ENCODE assay signal across 9 cellular contexts in genomic region chr2:112075490-112076260, GRCh38. TPM values are rescaled to one million over a fixed set of nuclear protein-coding genes. Genes with fewer than 3 reads are reported as not detected.
DNase-seq lines count a peak whose midpoint lies in the region; TF ChIP-seq lines count a peak whose summit lies in the region.
"Had no signal": no experiment of that assay in that cellular context is flagged by ENCODE, and none has a peak within 500 bp of the region (broad histone marks: within the 10 kb centered on the region; RNA-seq: fewer than 3 reads in every experiment).

No MANE protein-coding gene starts in this region.

- TF ChIP-seq EP300 in Ishikawa (IDR thresholded peaks at IDR 0.05; ENCODE audit: borderline replicate concordance): no peak

- TF ChIP-seq RAD21 in Ishikawa (IDR thresholded peaks at IDR 0.05; ENCODE audit: low read depth): no peak

- H4K8ac ChIP-seq in mesenchymal stem cell (ENCODE audit: low read length): no peak overlapping the region

- H2BK12ac ChIP-seq in mesenchymal stem cell (ENCODE audit: low read length in 2 of 2): no peak overlapping the region

- H3K4me3 ChIP-seq in GM06990 (replicated peaks; ENCODE audit: low read depth, low read length) (no peak overlapping the region), adipocyte (ENCODE audit: low read length) (no peak overlapping the region), mesenchymal stem cell (ENCODE audit: insufficient read depth in 1 of 2, low read depth in 1 of 2, low read length in 2 of 2) (no peak overlapping the region), coronary artery (no peak overlapping the region)

- H3K23ac ChIP-seq in mesenchymal stem cell (ENCODE audit: low read length in 2 of 2): no peak overlapping the region

- no peak overlapping the region for H3K18ac ChIP-seq in mesenchymal stem cell (ENCODE audit: low read depth in 1 of 2, low read length in 2 of 2)

- H3K14ac ChIP-seq in mesenchymal stem cell (ENCODE audit: low read length in 2 of 2): no peak overlapping the region

- H3K9ac ChIP-seq in adipocyte (ENCODE audit: low read length) (no peak overlapping the region), mesenchymal stem cell (ENCODE audit: low read length) (no peak overlapping the region)

- no peak overlapping the region for H2BK120ac ChIP-seq in mesenchymal stem cell (ENCODE audit: low read depth, low read length)

- no peak overlapping the region for H4K91ac ChIP-seq in mesenchymal stem cell (ENCODE audit: low read length)

- no peaks in the 10 kb centered on the region for H3K27me3 ChIP-seq in GM06990 (replicated peaks; ENCODE audit: control insufficient read depth, insufficient read depth, low read length)
- H3K27me3 ChIP-seq in adipocyte (replicated peaks; ENCODE audit: control insufficient read depth, insufficient read depth, low read length): no peaks in the 10 kb centered on the region
- no peaks in the 10 kb centered on the region for H3K27me3 ChIP-seq in mesenchymal stem cell (ENCODE audit: control insufficient read depth in 1 of 2, insufficient read depth in 1 of 2, low read length in 2 of 2)

- 68% methylated on average over 6 of the region's 8 CpGs for WGBS in mesenchymal stem cell

- H2AK5ac ChIP-seq in mesenchymal stem cell (ENCODE audit: low read length, severe bottlenecking): no peak overlapping the region

- DNase-seq in GM06990 (ENCODE audit: extremely low read depth, insufficient read length) (peak; percentile 26), adipocyte (ENCODE audit: low read depth) (peak; percentile 35), mesenchymal stem cell (no peak), NCI-H2171 treated with DMSO at 0.1 percent for 48 hours (lab: John Stamatoyannopoulos, UW) (no peak), coronary artery (ENCODE audit: low spot score) (no peak)
- DNase-seq in activated CD4-positive, CD25-positive, alpha-beta regulatory T cell treated with anti-CD3 and anti-CD28 coated beads, Interleukin-2, amount 50 U/mL, for 72 hours: no peak
- DNase-seq: KG1, NCI-H524 had no signal

- H3K79me1 ChIP-seq in mesenchymal stem cell (replicated peaks; ENCODE audit: low read length, poor library complexity, severe bottlenecking): peaks cover 2% of the 10 kb centered on the region

- no peak overlapping the region for H3K4me2 ChIP-seq in mesenchymal stem cell (ENCODE audit: low read length, poor library complexity, severe bottlenecking)

- H2AFZ ChIP-seq in mesenchymal stem cell (ENCODE audit: low read depth, low read length): no peak overlapping the region

- H3K4me1 ChIP-seq in adipocyte (ENCODE audit: control insufficient read depth, insufficient read depth, low read length): peaks cover 15% of the 10 kb centered on the region
- H3K4me1 ChIP-seq in mesenchymal stem cell (ENCODE audit: control insufficient read depth, insufficient read depth, low read depth, low read length): peaks cover 7% of the 10 kb centered on the region

- TF ChIP-seq CTCF in GM06990 (IDR thresholded peaks at IDR 0.05; ENCODE audit: insufficient read depth, low read length, poor library complexity, severe bottlenecking) (no peak), coronary artery (IDR thresholded peaks at IDR 0.05) (no peak)

- no peak overlapping the region for H3K4ac ChIP-seq in mesenchymal stem cell (ENCODE audit: low read depth in 1 of 2, low read length in 2 of 2)

- H2BK5ac ChIP-seq in mesenchymal stem cell (ENCODE audit: low read depth, low read length, poor library complexity, severe bottlenecking): no peak overlapping the region

- H3K36me3 ChIP-seq in GM06990 (ENCODE audit: control insufficient read depth, insufficient read depth, low read length): peaks cover 6% of the 10 kb centered on the region
- peaks cover 24% of the 10 kb centered on the region for H3K36me3 ChIP-seq in adipocyte (ENCODE audit: control insufficient read depth, insufficient read depth, low read length, severe bottlenecking)
- H3K36me3 ChIP-seq in mesenchymal stem cell (ENCODE audit: control insufficient read depth in 1 of 2, insufficient read depth in 2 of 2, low read depth in 1 of 2, low read length in 2 of 2): peaks cover 11 to 53% of the 10 kb centered on the region in 2 experiments

- H3K9me3 ChIP-seq in adipocyte (ENCODE audit: control insufficient read depth, low read length) (peaks cover 9% of the 10 kb centered on the region), mesenchymal stem cell (ENCODE audit: control insufficient read depth, low read length) (peaks cover 10% of the 10 kb centered on the region)

- peak overlapping the region; percentile 32 for H3K27ac ChIP-seq in mesenchymal stem cell (ENCODE audit: low read length, poor library complexity, severe bottlenecking)
- H3K27ac ChIP-seq in coronary artery: no peak overlapping the region

- no peak overlapping the region for H2BK15ac ChIP-seq in mesenchymal stem cell (ENCODE audit: low read depth, poor library complexity, severe bottlenecking)

TF ChIP-seq in Ishikawa, 13 proteins besides CTCF, POLR2A, EP300 and RAD21:
- no peak for TF ChIP-seq FOXM1 (IDR thresholded peaks at IDR 0.05; ENCODE audit: borderline replicate concordance, low read depth)
- no peak for TF ChIP-seq REST (IDR thresholded peaks at IDR 0.05; ENCODE audit: low read depth)
- TF ChIP-seq TEAD4 (IDR thresholded peaks at IDR 0.05): 0 out of 2 replicates have a peak, but pooled peaks have one; percentile 5
- no peak for TF ChIP-seq YY1 (IDR thresholded peaks at IDR 0.05; ENCODE audit: low read depth)
- no peak for TF ChIP-seq TAF1 (IDR thresholded peaks at IDR 0.05; ENCODE audit: low read depth)
- TF ChIP-seq TCF12 (IDR thresholded peaks at IDR 0.05; ENCODE audit: low read depth): no peak
- no peak for TF ChIP-seq NFIC (IDR thresholded peaks at IDR 0.05)

RNA-seq across cellular contexts. Expression of gene TMEM87B, which starts 20.6 kb away (rescaled TPM):
- 30.8 TPM for polyA plus RNA-seq in mesenchymal stem cell (2013, experiment 1 of 2)
- 35.7 TPM for polyA plus RNA-seq in mesenchymal stem cell (2013, experiment 2 of 2)

Comparison
In these comparisons a context has a peak if more than half of its experiments do, and no peak if none do; other contexts are left out.
1. DNase-seq: peak in GM06990 (single experiment) and adipocyte (single experiment); none in mesenchymal stem cell (single experiment), NCI-H2171 treated with DMSO at 0.1 percent for 48 hours (single experiment), coronary artery (single experiment) and activated CD4-positive, CD25-positive, alpha-beta regulatory T cell treated with anti-CD3 and anti-CD28 coated beads, Interleukin-2, amount 50 U/mL, for 72 hours (single experiment).